Comparison of ENCODE assay signal across 22 cellular contexts in the genomic region with DNA sequence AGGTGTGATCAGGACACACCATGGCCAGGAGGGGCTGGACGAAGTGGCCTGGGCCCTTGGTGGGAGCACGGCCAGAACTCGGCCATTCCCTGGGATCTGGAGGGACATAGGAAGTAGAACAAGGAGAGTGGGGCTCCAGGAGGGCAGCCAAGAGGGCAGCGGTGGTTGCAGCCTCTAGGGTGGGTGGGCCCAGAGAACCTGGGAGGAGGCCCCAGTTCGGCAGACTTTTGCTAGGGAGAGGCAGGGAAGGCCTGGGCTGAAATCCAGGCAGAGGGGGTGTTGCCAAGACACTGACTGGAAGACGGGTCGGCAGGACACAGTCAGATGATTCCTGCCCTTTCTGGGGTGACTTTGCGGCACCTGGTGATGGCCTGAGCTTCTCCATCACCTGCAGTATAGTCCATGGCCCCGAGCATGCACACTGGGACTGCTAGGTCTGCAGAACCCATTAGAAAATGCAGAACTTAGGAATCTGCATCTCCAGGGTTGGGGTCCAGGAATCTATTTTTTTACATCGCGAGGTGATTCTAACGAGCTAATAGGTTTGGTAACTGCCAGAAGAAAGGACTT.
DNase-seq lines count a peak whose midpoint lies in the region; ATAC-seq and TF ChIP-seq lines count a peak whose summit lies in the region.
"Had no signal": no experiment of that assay in that cellular context is flagged by ENCODE, and none has a peak within 500 bp of the region (broad histone marks: within the 10 kb centered on the region; RNA-seq: fewer than 3 reads in every experiment).

No MANE protein-coding gene starts in this region.

- H3K27me3 ChIP-seq in left ventricle myocardium inferior (ENCODE audit: low read depth), result peaks cover 17% of the 10 kb centered on the region
- H3K27me3 ChIP-seq in esophagus muscularis mucosa, result peaks cover 0 to 15% (median 0%) of the 10 kb centered on the region in 4 donors
- no peaks in the 10 kb centered on the region for H3K27me3 ChIP-seq in parathyroid adenoma (ENCODE audit: control insufficient read depth, insufficient read depth, low read length)
- H3K27me3 ChIP-seq: MG63 had no signal

- DNase-seq in left ventricle myocardium inferior (no peak), left ventricle myocardium superior (no peak), esophagus muscularis mucosa (ENCODE audit: extremely low spot score) (peak; percentile 72), superior temporal gyrus (ENCODE audit: extremely low spot score) (no peak), kidney glomerular epithelial cell (lab: John Stamatoyannopoulos, UW) (no peak), RWPE1 (ENCODE audit: low spot score) (no peak), NCI-H128 (lab: John Stamatoyannopoulos, UW; ENCODE audit: unreplicated experiment) (no peak)
- DNase-seq: activated CD4-positive, alpha-beta T cell treated with anti-CD3 and anti-CD28 coated beads, Interleukin-2, amount 50 U/mL, for 48 hours; activated naive CD4-positive, alpha-beta T cell treated with anti-CD3 and anti-CD28 coated beads, Interleukin-2, amount 50 U/mL, for 16 hours; activated T-cell treated with anti-CD3 and anti-CD28 coated beads, Interleukin-2, amount 50 U/mL, for 72 hours; central memory CD4-positive, alpha-beta T cell; lower lobe of right lung; MG63; NCI-H146; NCI-H2171; NCI-H524; NK-92 treated with Interleukin-12 subunit alpha and Interleukin-12 subunit beta, amount 100 ng/mL, for 24 hours; WERI-Rb-1 had no signal

- no peak for TF ChIP-seq POLR2A in esophagus muscularis mucosa (IDR thresholded peaks at IDR 0.05; ENCODE audit: low read depth)

- TF ChIP-seq CTCF in left ventricle myocardium inferior (IDR thresholded peaks at IDR 0.05; ENCODE audit: borderline replicate concordance) (no peak), esophagus muscularis mucosa (IDR thresholded peaks at IDR 0.05) (no peak), parathyroid adenoma (IDR thresholded peaks at IDR 0.05) (no peak), RWPE1 (conservative IDR thresholded peaks at IDR 0.05; ENCODE audit: low read depth) (no peak)

- WGBS in esophagus muscularis mucosa, result 81% methylated on average over 8 of the region's 12 CpGs

- no peaks in the 10 kb centered on the region for H3K79me2 ChIP-seq in parathyroid adenoma

- POLR2A ChIA-PET in RWPE1 (lab: Yijun Ruan, JAX; ENCODE audit: low non-redundant PET), result no interaction called here

- no peak overlapping the region for H2AFZ ChIP-seq in parathyroid adenoma

- no peaks in the 10 kb centered on the region for H3K9me3 ChIP-seq in left ventricle myocardium inferior (replicated peaks)
- H3K9me3 ChIP-seq in esophagus muscularis mucosa, result no peaks in the 10 kb centered on the region
- no peaks in the 10 kb centered on the region for H3K9me3 ChIP-seq in parathyroid adenoma (ENCODE audit: control insufficient read depth, low read length)
- H3K9me3 ChIP-seq: HAP-1, heart right ventricle, lower lobe of right lung, MG63 had no signal

- intact Hi-C loops in left ventricle myocardium inferior (cut with micrococcal nuclease), result no loop called here
- intact Hi-C loops in left ventricle myocardium superior (cut with micrococcal nuclease), result no loop called here
- intact Hi-C loops in esophagus muscularis mucosa (cut with DNase I), result no loop called here

- H3K4me2 ChIP-seq in parathyroid adenoma (ENCODE audit: low read length), result no peak overlapping the region

- H3K9ac ChIP-seq in parathyroid adenoma, result no peak overlapping the region

- no peak for ATAC-seq in left ventricle myocardium superior
- ATAC-seq: activated T-cell treated with anti-CD3 and anti-CD28 coated beads, Interleukin-2, amount 50 U/mL, for 72 hours; Panc1 had no signal

- CTCF ChIA-PET in RWPE1 (lab: Yijun Ruan, JAX), result no interaction called here

- no peaks in the 10 kb centered on the region for H3K36me3 ChIP-seq in left ventricle myocardium inferior
- H3K36me3 ChIP-seq in esophagus muscularis mucosa, result no peaks in the 10 kb centered on the region
- no peaks in the 10 kb centered on the region for H3K36me3 ChIP-seq in parathyroid adenoma (ENCODE audit: control insufficient read depth, insufficient read depth, low read length)
- H3K36me3 ChIP-seq: HAP-1, heart right ventricle, lower lobe of right lung, MG63, WERI-Rb-1 had no signal

- H3K4me1 ChIP-seq in left ventricle myocardium inferior (peaks cover 22% of the 10 kb centered on the region), esophagus muscularis mucosa (peaks cover 7 to 9% (median 8%) of the 10 kb centered on the region in 4 donors), parathyroid adenoma (peaks cover 7% of the 10 kb centered on the region)
- H3K4me1 ChIP-seq: HAP-1, lower lobe of right lung had no signal

- H3K27ac ChIP-seq in left ventricle myocardium inferior (replicated peaks) (peak overlapping the region; percentile 50), esophagus muscularis mucosa (replicated peaks in 1 of 4) (no peak overlapping the region), parathyroid adenoma (peak overlapping the region; percentile 32), RWPE1 (no peak overlapping the region)
- H3K27ac ChIP-seq: heart right ventricle, lower lobe of right lung, WERI-Rb-1 had no signal

- H3K4me3 ChIP-seq in left ventricle myocardium inferior (no peak overlapping the region), esophagus muscularis mucosa (no peak overlapping the region), parathyroid adenoma (ENCODE audit: low read depth, low read length) (no peak overlapping the region)
- H3K4me3 ChIP-seq: HAP-1, heart right ventricle, lower lobe of right lung, MG63 had no signal

- no peak for TF ChIP-seq EP300 in esophagus muscularis mucosa (IDR thresholded peaks at IDR 0.05)

Comparison
In these comparisons a context has a peak if more than half of its experiments do, and no peak if none do; other contexts are left out.
1. H3K27ac ChIP-seq: peak in left ventricle myocardium inferior (single experiment) and parathyroid adenoma (single experiment); none in esophagus muscularis mucosa (0 of 4) and RWPE1 (single experiment).